ENCODE assay signal across 11 cellular contexts in the genomic region with DNA sequence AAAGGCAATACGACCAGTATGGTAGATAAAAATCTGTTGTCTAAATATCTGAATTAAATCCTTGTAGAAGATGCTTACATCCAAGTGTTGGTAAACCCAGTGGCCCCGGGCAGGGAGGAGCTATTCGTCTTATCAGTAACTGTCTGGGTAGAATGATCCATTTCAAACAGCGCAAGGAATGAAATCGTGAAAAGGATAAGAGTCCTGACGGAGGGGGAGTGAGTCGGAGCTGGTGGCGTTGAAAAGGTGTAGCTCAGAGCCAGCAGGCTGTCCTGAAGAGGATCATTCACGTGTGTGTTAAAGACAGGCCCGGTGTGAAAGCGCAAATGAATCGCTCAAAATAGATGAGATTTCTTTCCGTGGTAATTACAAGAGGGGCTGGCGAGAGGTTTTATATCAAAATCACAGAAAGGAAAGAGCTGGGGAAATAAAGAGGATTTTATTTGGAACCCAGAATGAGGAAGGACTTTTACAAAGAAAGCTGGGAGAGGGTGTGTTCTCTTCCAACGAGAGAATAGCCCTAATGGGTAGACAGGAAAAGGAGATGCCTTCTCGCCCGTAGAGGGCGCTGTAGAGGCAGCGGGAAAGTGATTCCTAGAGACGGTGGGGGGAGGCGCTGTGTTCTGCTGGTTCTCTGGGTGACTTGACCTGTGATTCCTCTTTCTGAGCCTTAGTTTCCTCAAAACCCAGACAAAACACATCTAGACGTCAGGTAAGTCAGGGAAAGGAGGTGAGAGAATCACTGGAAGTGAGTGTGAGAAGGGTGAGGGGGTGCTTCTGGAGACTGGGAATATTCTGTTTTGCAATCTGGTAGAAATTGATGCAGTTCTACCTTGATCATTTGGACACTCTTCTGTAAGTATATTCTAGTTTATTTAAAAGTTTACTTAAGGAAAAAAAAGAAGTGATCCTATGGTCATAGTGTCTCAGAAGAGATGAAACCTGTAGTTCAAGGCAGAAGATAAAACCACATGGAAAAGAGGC. TPM values are rescaled to one million over a fixed set of nuclear protein-coding genes. Genes with fewer than 3 reads are reported as not detected.
DNase-seq lines count a peak whose midpoint lies in the region; ATAC-seq and TF ChIP-seq lines count a peak whose summit lies in the region.
"Had no signal": no experiment of that assay in that cellular context is flagged by ENCODE, and none has a peak within 500 bp of the region (broad histone marks: within the 10 kb centered on the region; RNA-seq: fewer than 3 reads in every experiment).

No MANE protein-coding gene starts in this region.

- H3K9me3 Mint-ChIP-seq in effector memory CD8-positive, alpha-beta T cell, result peaks cover 7 to 15% of the 10 kb centered on the region in 2 donors
- H3K9me3 Mint-ChIP-seq in chondrocyte (ENCODE audit: low read depth), result peaks cover 15% of the 10 kb centered on the region

- no peaks in the 10 kb centered on the region for H3K36me3 ChIP-seq in psoas muscle (ENCODE audit: insufficient read depth in 1 of 2, low read depth in 1 of 2)
- H3K36me3 ChIP-seq: neutrophil, upper lobe of left lung had no signal

- 37 to 40% (median 38%) methylated on average over 22 of the region's 22 CpGs for WGBS in psoas muscle, 3 donors

- no peak overlapping the region for H3K4me3 Mint-ChIP-seq in effector memory CD8-positive, alpha-beta T cell
- H3K4me3 Mint-ChIP-seq in chondrocyte (ENCODE audit: unreplicated experiment), result no peak overlapping the region
- H3K4me3 Mint-ChIP-seq: central memory CD8-positive, alpha-beta T cell had no signal

- H3K4me1 Mint-ChIP-seq in effector memory CD8-positive, alpha-beta T cell (ENCODE audit: low read depth in 2 of 2), result no peaks in the 10 kb centered on the region
- H3K4me1 Mint-ChIP-seq in chondrocyte (ENCODE audit: low read depth), result no peaks in the 10 kb centered on the region
- H3K4me1 Mint-ChIP-seq: central memory CD8-positive, alpha-beta T cell had no signal

- peaks cover 2 to 16% of the 10 kb centered on the region in 2 donors for H3K27me3 Mint-ChIP-seq in effector memory CD8-positive, alpha-beta T cell
- peaks cover 3% of the 10 kb centered on the region for H3K27me3 Mint-ChIP-seq in chondrocyte (ENCODE audit: low read depth)

- peaks cover 2 to 32% (median 4%) of the 10 kb centered on the region in 3 donors for H3K27me3 ChIP-seq in psoas muscle (ENCODE audit: insufficient read depth in 3 of 3, low read length in 2 of 3)
- H3K27me3 ChIP-seq: upper lobe of left lung had no signal

- H3K9me3 ChIP-seq in psoas muscle, result no peaks in the 10 kb centered on the region
- H3K9me3 ChIP-seq: neutrophil, upper lobe of left lung had no signal

- no peak overlapping the region for H3K27ac Mint-ChIP-seq in effector memory CD8-positive, alpha-beta T cell
- no peak overlapping the region for H3K27ac Mint-ChIP-seq in chondrocyte (ENCODE audit: unreplicated experiment)

- H3K27ac ChIP-seq in C4-2B (no peak overlapping the region), psoas muscle (no peak overlapping the region)
- H3K27ac ChIP-seq: neutrophil, upper lobe of left lung had no signal

- H3K36me3 Mint-ChIP-seq in effector memory CD8-positive, alpha-beta T cell (ENCODE audit: insufficient read depth), result no peaks in the 10 kb centered on the region
- no peaks in the 10 kb centered on the region for H3K36me3 Mint-ChIP-seq in chondrocyte (ENCODE audit: low read depth)

- no peak overlapping the region for H3K4me3 ChIP-seq in psoas muscle
- H3K4me3 ChIP-seq: upper lobe of left lung had no signal

- ATAC-seq in GM18873 (IDR thresholded peaks at IDR 0.05; ENCODE audit: low FRiP score, unreplicated experiment), result no peak
- no peak for ATAC-seq in psoas muscle
- ATAC-seq in effector memory CD8-positive, alpha-beta T cell (replicated peaks), result no peak

- no peaks in the 10 kb centered on the region for H3K4me1 ChIP-seq in psoas muscle
- H3K4me1 ChIP-seq: upper lobe of left lung had no signal

- DNase-seq in OCI-M1 (lab: John Stamatoyannopoulos, UW), result peak; percentile 50
- peak; percentile 83 for DNase-seq in iPS DF 4.7 (ENCODE audit: extremely low read depth, low spot score)
- no peak for DNase-seq in psoas muscle
- DNase-seq in effector memory CD8-positive, alpha-beta T cell, result no peak
- no peak for DNase-seq in chondrocyte (ENCODE audit: low spot score)

- TF ChIP-seq CTCF in C4-2B (conservative IDR thresholded peaks at IDR 0.05), result peak; percentile 78
- peak; percentile 78 for TF ChIP-seq CTCF in GM12872 (IDR thresholded peaks at IDR 0.05; ENCODE audit: insufficient read depth, low read depth, low read length)
- TF ChIP-seq CTCF in psoas muscle (IDR thresholded peaks at IDR 0.05), result no peak
- TF ChIP-seq CTCF in chondrocyte (IDR thresholded peaks at IDR 0.05), result no peak

- intact Hi-C loops in psoas muscle (cut with DNase I), result no loop called here

RNA-seq across cellular contexts. Expression of a gene that starts 39.3 kb away (rescaled TPM):
- total RNA-seq in psoas muscle, result under 1 TPM; 0.08 to 0.19 (median 0.13) TPM
- under 1 TPM; 0.01 to 0.09 (median 0.03) TPM for polyA plus RNA-seq in psoas muscle
- total RNA-seq in chondrocyte, result not detected in 3 replicates

Comparison
In these comparisons a context has a peak if more than half of its experiments do, and no peak if none do; other contexts are left out.
1. CTCF ChIP-seq: peak in C4-2B (single experiment) and GM12872 (single experiment); none in psoas muscle (single experiment) and chondrocyte (single experiment).
2. DNase-seq: peak in OCI-M1 (single experiment) and iPS DF 4.7 (single experiment); none in psoas muscle (0 of 2), effector memory CD8-positive, alpha-beta T cell (0 of 3) and chondrocyte (single experiment).